Comparison of ENCODE assay signal across 18 cellular contexts in the genomic region with DNA sequence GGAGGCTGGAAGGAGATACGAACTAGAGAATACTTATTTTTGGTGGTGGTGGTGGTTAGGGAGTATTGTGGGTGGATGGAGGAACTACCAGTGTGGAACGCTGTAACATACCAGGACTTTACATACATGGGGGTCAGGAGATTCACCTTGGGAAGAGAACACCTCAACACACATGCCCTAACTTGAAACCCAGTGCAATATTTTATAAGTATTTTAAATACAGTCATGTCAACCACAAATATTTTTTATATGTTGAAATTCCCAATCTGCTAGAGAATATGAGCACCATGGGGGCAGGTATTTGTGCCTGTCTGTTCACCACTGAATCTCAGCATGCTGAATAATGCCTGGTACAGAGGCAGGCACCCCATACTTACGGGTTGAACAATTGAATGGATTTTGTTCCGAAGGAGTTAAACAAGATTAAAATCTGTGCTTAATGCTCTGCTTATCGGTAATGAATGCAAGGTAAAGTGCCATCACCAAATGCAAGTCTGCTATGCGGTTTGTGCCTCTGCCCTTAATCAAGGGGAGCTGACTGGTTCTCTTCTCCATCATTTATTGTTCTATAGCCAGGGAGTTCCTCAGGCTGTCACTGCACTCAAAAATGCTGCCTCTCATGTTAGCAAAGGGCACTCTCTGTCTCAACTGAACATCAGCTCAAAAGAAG.
A peak's percentile ranks its signal among the peaks of the same experiment; 100 is the strongest.
DNase-seq lines count a peak whose midpoint lies in the region; ATAC-seq, FAIRE-seq and TF ChIP-seq lines count a peak whose summit lies in the region.
"Had no signal": no experiment of that assay in that cellular context is flagged by ENCODE, and none has a peak within 500 bp of the region (broad histone marks: within the 10 kb centered on the region; RNA-seq: fewer than 3 reads in every experiment).

No MANE protein-coding gene starts in this region.

- CTCF ChIA-PET in MCF 10A (lab: Yijun Ruan, JAX), result interaction anchor here (0.6 to 0.9 kb wide), 2 partner anchors 30 to 216 kb away, joined by 3 to 4 read pairs; no protein-coding TSS in a partner anchor

- BruUV-seq in MCF 10A (replicated peaks; lab: Mats Ljungman, UMichigan), result no TSS peak

- H3K27ac ChIP-seq in breast epithelium (no peak overlapping the region), foreskin keratinocyte (no peak overlapping the region)

- no peaks in the 10 kb centered on the region for H3K27me3 ChIP-seq in breast epithelium
- no peaks in the 10 kb centered on the region for H3K27me3 ChIP-seq in bronchial epithelial cell (ENCODE audit: control insufficient read depth, insufficient read depth, low read length)
- no peaks in the 10 kb centered on the region for H3K27me3 ChIP-seq in foreskin keratinocyte

- peaks cover 16% of the 10 kb centered on the region for H3K36me3 Mint-ChIP-seq in MCF 10A (ENCODE audit: insufficient read depth, unreplicated experiment)
- no peaks in the 10 kb centered on the region for H3K36me3 Mint-ChIP-seq in activated T-cell treated with anti-CD3 and anti-CD28 coated beads, Interleukin-2, amount 50 U/mL, for 24 hours (ENCODE audit: low read depth)
- H3K36me3 Mint-ChIP-seq: CD4-positive, alpha-beta memory T cell had no signal

- no peak for DNase-seq in MCF 10A (ENCODE audit: unreplicated experiment)
- no peak for DNase-seq in breast epithelium (ENCODE audit: low spot score in 2 of 2)
- peak; percentile 56 for DNase-seq in bronchial epithelial cell (ENCODE audit: low read depth)
- peak; percentile 43 to 62 for DNase-seq in foreskin keratinocyte
- DNase-seq in NCI-H2081 (lab: John Stamatoyannopoulos, UW), result no peak
- DNase-seq in activated T-cell treated with anti-CD3 and anti-CD28 coated beads, Interleukin-2, amount 50 U/mL, for 24 hours, result no peak
- DNase-seq: C1 segment of cervical spinal cord; Calu3; CD4-positive, alpha-beta memory T cell; COR-L47; DMS53; DMS79 treated with DMSO at 0.1 percent for 48 hours; GF-D8; HFFc6 had no signal

- no peaks in the 10 kb centered on the region for H3K9me3 ChIP-seq in breast epithelium
- H3K9me3 ChIP-seq: HAP-1 had no signal

- H3K4me1 ChIP-seq in breast epithelium, result no peaks in the 10 kb centered on the region
- peaks cover 24% of the 10 kb centered on the region for H3K4me1 ChIP-seq in foreskin keratinocyte
- H3K4me1 ChIP-seq: HAP-1 had no signal

- POLR2A ChIA-PET in MCF 10A (lab: Yijun Ruan, JAX), result no interaction called here

- no peak for FAIRE-seq in bronchial epithelial cell (lab: Jason Lieb, UNC)
- FAIRE-seq: GM12891, GM18507 had no signal

- ATAC-seq in foreskin keratinocyte, result no peak

- H3K4me3 ChIP-seq in breast epithelium (no peak overlapping the region), bronchial epithelial cell (ENCODE audit: low read depth, low read length) (no peak overlapping the region)
- H3K4me3 ChIP-seq: GM23338, HAP-1 had no signal

- peaks cover 4% of the 10 kb centered on the region for H3K4me1 Mint-ChIP-seq in MCF 10A (ENCODE audit: insufficient read depth, unreplicated experiment)
- no peaks in the 10 kb centered on the region for H3K4me1 Mint-ChIP-seq in activated T-cell treated with anti-CD3 and anti-CD28 coated beads, Interleukin-2, amount 50 U/mL, for 24 hours (ENCODE audit: low read depth)
- H3K4me1 Mint-ChIP-seq: CD4-positive, alpha-beta memory T cell had no signal

- intact Hi-C loops in MCF 10A (cut with micrococcal nuclease) (no loop called here), breast epithelium (cut with DNase I; ENCODE audit: low total_unique reads) (no loop called here)

- peak overlapping the region; percentile 22 for H3K27ac Mint-ChIP-seq in MCF 10A (ENCODE audit: low read depth, unreplicated experiment)
- H3K27ac Mint-ChIP-seq in activated T-cell treated with anti-CD3 and anti-CD28 coated beads, Interleukin-2, amount 50 U/mL, for 24 hours, result no peak overlapping the region
- H3K27ac Mint-ChIP-seq: CD4-positive, alpha-beta memory T cell; GM23338; HFFc6 had no signal

- no peak for TF ChIP-seq CTCF in MCF 10A (IDR thresholded peaks at IDR 0.05; ENCODE audit: unreplicated experiment)
- no peak for TF ChIP-seq CTCF in breast epithelium (IDR thresholded peaks at IDR 0.05)
- no peak for TF ChIP-seq CTCF in bronchial epithelial cell (IDR thresholded peaks at IDR 0.05; ENCODE audit: insufficient read depth, low read length, severe bottlenecking)
- no peak for TF ChIP-seq CTCF in foreskin keratinocyte (conservative IDR thresholded peaks at IDR 0.05)

- no peak overlapping the region for H3K4me3 Mint-ChIP-seq in MCF 10A (ENCODE audit: unreplicated experiment)
- H3K4me3 Mint-ChIP-seq in activated T-cell treated with anti-CD3 and anti-CD28 coated beads, Interleukin-2, amount 50 U/mL, for 24 hours, result no peak overlapping the region
- H3K4me3 Mint-ChIP-seq: CD4-positive, alpha-beta memory T cell; GM23338; HFFc6 had no signal

- no peak for TF ChIP-seq POLR2A in breast epithelium (IDR thresholded peaks at IDR 0.05)

- no peaks in the 10 kb centered on the region for H3K36me3 ChIP-seq in breast epithelium
- H3K36me3 ChIP-seq in bronchial epithelial cell (ENCODE audit: control insufficient read depth, insufficient read depth, low read length), result no peaks in the 10 kb centered on the region
- H3K36me3 ChIP-seq: HAP-1 had no signal

- H3K27me3 Mint-ChIP-seq in MCF 10A (ENCODE audit: insufficient read depth, unreplicated experiment), result no peaks in the 10 kb centered on the region
- H3K27me3 Mint-ChIP-seq in activated T-cell treated with anti-CD3 and anti-CD28 coated beads, Interleukin-2, amount 50 U/mL, for 24 hours, result no peaks in the 10 kb centered on the region
- H3K27me3 Mint-ChIP-seq: CD4-positive, alpha-beta memory T cell had no signal

- no peaks in the 10 kb centered on the region for H3K9me3 Mint-ChIP-seq in MCF 10A (ENCODE audit: unreplicated experiment)
- H3K9me3 Mint-ChIP-seq in activated T-cell treated with anti-CD3 and anti-CD28 coated beads, Interleukin-2, amount 50 U/mL, for 24 hours, result no peaks in the 10 kb centered on the region
- H3K9me3 Mint-ChIP-seq: GM23338, HFFc6 had no signal

Comparison
In these comparisons a context has a peak if more than half of its experiments do, and no peak if none do; other contexts are left out.
1. DNase-seq: peak in bronchial epithelial cell (single experiment) and foreskin keratinocyte (2 of 2); none in MCF 10A (single experiment), breast epithelium (0 of 2), NCI-H2081 (0 of 2) and activated T-cell treated with anti-CD3 and anti-CD28 coated beads, Interleukin-2, amount 50 U/mL, for 24 hours (single experiment).